ENCODE assay signal across 8 cellular contexts in genomic region chr20:53827996-53828672, GRCh38.
DNase-seq lines count a peak whose midpoint lies in the region; ATAC-seq and TF ChIP-seq lines count a peak whose summit lies in the region.

No MANE protein-coding gene starts in this region.

- H3K27me3 Mint-ChIP-seq in dendritic cell treated with granulocyte-macrophage colony-stimulating factor and Interleukin-4, amounts not matched to agents 40 ng/mL and 50 ng/mL, for 4 days: no peaks in the 10 kb centered on the region
- no peaks in the 10 kb centered on the region for H3K27me3 Mint-ChIP-seq in naive thymus-derived CD8-positive, alpha-beta T cell
- no peaks in the 10 kb centered on the region for H3K27me3 Mint-ChIP-seq in progenitor cell of endocrine pancreas

- peak overlapping the region; percentile 65 for H3K4me3 Mint-ChIP-seq in dendritic cell treated with granulocyte-macrophage colony-stimulating factor and Interleukin-4, amounts not matched to agents 40 ng/mL and 50 ng/mL, for 4 days
- peak overlapping the region; percentile 76 to 93 (median 87) for H3K4me3 Mint-ChIP-seq in naive thymus-derived CD8-positive, alpha-beta T cell
- no peak overlapping the region for H3K4me3 Mint-ChIP-seq in progenitor cell of endocrine pancreas (ENCODE audit: low read depth)

- H3K36me3 Mint-ChIP-seq in dendritic cell treated with granulocyte-macrophage colony-stimulating factor and Interleukin-4, amounts not matched to agents 40 ng/mL and 50 ng/mL, for 4 days (ENCODE audit: low read depth): no peaks in the 10 kb centered on the region
- peaks cover 0 to 2% (median 0%) of the 10 kb centered on the region in 3 donors for H3K36me3 Mint-ChIP-seq in naive thymus-derived CD8-positive, alpha-beta T cell
- no peaks in the 10 kb centered on the region for H3K36me3 Mint-ChIP-seq in progenitor cell of endocrine pancreas (ENCODE audit: insufficient read depth)

- H3K4me1 Mint-ChIP-seq in dendritic cell treated with granulocyte-macrophage colony-stimulating factor and Interleukin-4, amounts not matched to agents 40 ng/mL and 50 ng/mL, for 4 days (ENCODE audit: low read depth): peaks cover 53% of the 10 kb centered on the region
- H3K4me1 Mint-ChIP-seq in naive thymus-derived CD8-positive, alpha-beta T cell: peaks cover 22 to 70% (median 58%) of the 10 kb centered on the region in 4 donors
- peaks cover 22% of the 10 kb centered on the region for H3K4me1 Mint-ChIP-seq in progenitor cell of endocrine pancreas (ENCODE audit: low read depth)

- no peak for TF ChIP-seq CTCF in progenitor cell of endocrine pancreas (IDR thresholded peaks at IDR 0.05; ENCODE audit: unreplicated experiment)

- POLR2A ChIA-PET in naive thymus-derived CD8-positive, alpha-beta T cell (lab: Charles Lee): interaction anchor here (0.6 to 3.0 kb wide), 7 partner anchors 12 to 235 kb away, joined by 3 to 8 read pairs (median 4); no protein-coding TSS in a partner anchor

- intact Hi-C loops in dendritic cell treated with granulocyte-macrophage colony-stimulating factor and Interleukin-4, amounts not matched to agents 40 ng/mL and 50 ng/mL, for 4 days (cut with micrococcal nuclease): no loop called here

- DNase-seq in DMS114 treated with DMSO at 0.1 percent for 48 hours (lab: John Stamatoyannopoulos, UW; ENCODE audit: unreplicated experiment) (peak; percentile 84), NCI-H82 treated with DMSO at 0.1 percent for 48 hours (lab: John Stamatoyannopoulos, UW; ENCODE audit: unreplicated experiment) (peak; percentile 67), progenitor cell of endocrine pancreas (ENCODE audit: low spot score, unreplicated experiment) (no peak)
- DNase-seq in naive thymus-derived CD8-positive, alpha-beta T cell: no peak
- DNase-seq in activated CD8-positive, alpha-beta memory T cell treated with anti-CD3 and anti-CD28 coated beads for 24 hours: no peak

- H3K9me3 Mint-ChIP-seq in dendritic cell treated with granulocyte-macrophage colony-stimulating factor and Interleukin-4, amounts not matched to agents 40 ng/mL and 50 ng/mL, for 4 days: no peaks in the 10 kb centered on the region
- H3K9me3 Mint-ChIP-seq in naive thymus-derived CD8-positive, alpha-beta T cell: peaks cover 0 to 12% (median 0%) of the 10 kb centered on the region in 9 donors
- H3K9me3 Mint-ChIP-seq in progenitor cell of endocrine pancreas (ENCODE audit: low read depth): peaks cover 2% of the 10 kb centered on the region

- H3K27ac Mint-ChIP-seq in dendritic cell treated with granulocyte-macrophage colony-stimulating factor and Interleukin-4, amounts not matched to agents 40 ng/mL and 50 ng/mL, for 4 days: peak overlapping the region; percentile 89
- H3K27ac Mint-ChIP-seq in naive thymus-derived CD8-positive, alpha-beta T cell: peak overlapping the region; percentile 62 to 98 (median 95)
- no peak overlapping the region for H3K27ac Mint-ChIP-seq in progenitor cell of endocrine pancreas

- ATAC-seq in naive thymus-derived CD8-positive, alpha-beta T cell: no peak
- no peak for ATAC-seq in HG02678 (IDR thresholded peaks at IDR 0.05; ENCODE audit: unreplicated experiment)
- ATAC-seq in HG03378 (IDR thresholded peaks at IDR 0.05; ENCODE audit: unreplicated experiment): no peak

Comparison
In these comparisons a context has a peak if more than half of its experiments do, and no peak if none do; other contexts are left out.
1. DNase-seq: peak in DMS114 treated with DMSO at 0.1 percent for 48 hours (single experiment) and NCI-H82 treated with DMSO at 0.1 percent for 48 hours (single experiment); none in naive thymus-derived CD8-positive, alpha-beta T cell (0 of 10), progenitor cell of endocrine pancreas (single experiment) and activated CD8-positive, alpha-beta memory T cell treated with anti-CD3 and anti-CD28 coated beads for 24 hours (single experiment).